ENCODE assay signal across 20 cellular contexts in the genomic region with DNA sequence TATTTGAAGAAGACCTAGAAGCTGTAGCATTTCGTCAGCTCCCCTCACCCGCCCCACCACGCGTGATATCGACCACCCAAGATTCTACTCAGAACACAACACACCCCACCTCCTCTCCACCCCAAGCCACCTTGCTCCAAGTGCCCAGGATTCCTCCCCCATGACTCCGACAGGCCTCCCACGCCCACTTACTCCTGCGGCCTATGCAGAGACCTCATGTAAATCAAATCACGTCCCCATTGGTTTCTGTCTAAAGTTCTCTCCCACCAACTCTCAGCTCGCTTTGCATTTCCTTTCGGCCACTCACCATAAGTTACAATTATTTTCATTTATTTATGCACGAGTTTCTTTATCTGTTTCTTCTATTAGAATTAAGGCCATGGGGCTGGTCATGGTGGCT. TPM values are rescaled to one million over a fixed set of nuclear protein-coding genes. Genes with fewer than 3 reads are reported as not detected.
DNase-seq lines count a peak whose midpoint lies in the region; ATAC-seq and TF ChIP-seq lines count a peak whose summit lies in the region.
"Had no signal": no experiment of that assay in that cellular context is flagged by ENCODE, and none has a peak within 500 bp of the region (broad histone marks: within the 10 kb centered on the region; RNA-seq: fewer than 3 reads in every experiment).

No MANE protein-coding gene starts in this region.

- peaks cover under 1% of the 10 kb centered on the region for H3K27me3 Mint-ChIP-seq in glutamatergic neuron (ENCODE audit: unreplicated experiment)

- DNase-seq in right cardiac atrium: peak in 2 of 3 donors; percentile 3 to 4
- DNase-seq in heart right ventricle: no peak
- peak; percentile 55 for DNase-seq in Karpas-422
- no peak for DNase-seq in glutamatergic neuron
- no peak for DNase-seq in activated CD4-positive, alpha-beta T cell treated with anti-CD3 and anti-CD28 coated beads, Interleukin-2, amount 50 U/mL, for 48 hours
- no peak for DNase-seq in cerebellum (ENCODE audit: low spot score)
- DNase-seq: 8988T; CD4-positive, alpha-beta memory T cell; DMS153; DMS79; GDM1; GOT3; H9 had no signal

- H3K79me2 ChIP-seq in Karpas-422 (ENCODE audit: low read length): no peaks in the 10 kb centered on the region

- H2AFZ ChIP-seq in Karpas-422 (ENCODE audit: low read length): no peak overlapping the region

- 82% methylated on average over 12 of the region's 12 CpGs for WGBS in right cardiac atrium
- WGBS in heart right ventricle, 2 donors: 85 to 88% methylated on average over 12 of the region's 12 CpGs

- no peaks in the 10 kb centered on the region for H3K27me3 ChIP-seq in right cardiac atrium (ENCODE audit: control insufficient read depth, insufficient read depth)
- no peaks in the 10 kb centered on the region for H3K27me3 ChIP-seq in heart right ventricle
- no peaks in the 10 kb centered on the region for H3K27me3 ChIP-seq in Karpas-422 (ENCODE audit: low read length)
- H3K27me3 ChIP-seq: BLaER1 had no signal

- TF ChIP-seq CTCF in heart right ventricle (IDR thresholded peaks at IDR 0.05) (no peak), glutamatergic neuron (IDR thresholded peaks at IDR 0.05; ENCODE audit: partially characterized antibody, unreplicated experiment) (no peak)

- H3K9me2 ChIP-seq in Karpas-422 (replicated peaks; ENCODE audit: insufficient read depth, low read length): no peaks in the 10 kb centered on the region

- H3K9me3 ChIP-seq in right cardiac atrium (ENCODE audit: control insufficient read depth, low read length) (no peaks in the 10 kb centered on the region), heart right ventricle (no peaks in the 10 kb centered on the region), Karpas-422 (ENCODE audit: low read length) (no peaks in the 10 kb centered on the region)
- H3K9me3 ChIP-seq: BLaER1 had no signal

- H3K4me1 Mint-ChIP-seq in glutamatergic neuron (ENCODE audit: low read depth, unreplicated experiment): no peaks in the 10 kb centered on the region
- H3K4me1 Mint-ChIP-seq: CD14-positive monocyte; CD4-positive, alpha-beta memory T cell had no signal

- no peak overlapping the region for H3K4me3 Mint-ChIP-seq in glutamatergic neuron (ENCODE audit: unreplicated experiment)
- H3K4me3 Mint-ChIP-seq: CD14-positive monocyte; CD4-positive, alpha-beta memory T cell; H9 had no signal

- H3K27ac ChIP-seq in right cardiac atrium (ENCODE audit: low read length) (no peak overlapping the region), heart right ventricle (no peak overlapping the region), Karpas-422 (ENCODE audit: low read length) (no peak overlapping the region)
- H3K27ac ChIP-seq: BLaER1 had no signal

- peak overlapping the region; percentile 23 for H3K27ac Mint-ChIP-seq in glutamatergic neuron (ENCODE audit: unreplicated experiment)
- H3K27ac Mint-ChIP-seq: CD14-positive monocyte, H9 had no signal

- H3K9ac ChIP-seq in Karpas-422 (ENCODE audit: low read length): no peak overlapping the region
- H3K9ac ChIP-seq: BLaER1 had no signal

- H3K36me3 ChIP-seq in heart right ventricle (no peaks in the 10 kb centered on the region), Karpas-422 (ENCODE audit: insufficient read depth, low read length) (no peaks in the 10 kb centered on the region)
- H3K36me3 ChIP-seq: BLaER1 had no signal

- H3K4me3 ChIP-seq in right cardiac atrium (ENCODE audit: low read length): no peak overlapping the region
- no peak overlapping the region for H3K4me3 ChIP-seq in heart right ventricle
- H3K4me3 ChIP-seq in Karpas-422 (ENCODE audit: low read length): no peak overlapping the region
- H3K4me3 ChIP-seq: BLaER1 had no signal

- intact Hi-C loops in right cardiac atrium (cut with DNase I) (no loop called here), heart right ventricle (cut with DNase I) (loop anchor here in 1 of 10 donors (10.0 kb wide), 1 partner anchor 82 kb away; no protein-coding TSS in a partner anchor)

- H3K4me1 ChIP-seq in right cardiac atrium (ENCODE audit: control insufficient read depth, insufficient read depth, low read length): no peaks in the 10 kb centered on the region
- no peaks in the 10 kb centered on the region for H3K4me1 ChIP-seq in heart right ventricle
- H3K4me1 ChIP-seq in Karpas-422 (ENCODE audit: low read length): peaks cover 5% of the 10 kb centered on the region
- H3K4me1 ChIP-seq: BLaER1 had no signal

- ATAC-seq in right cardiac atrium (no peak), heart right ventricle (no peak), GM21619 (IDR thresholded peaks at IDR 0.05; ENCODE audit: unreplicated experiment) (no peak), HG02678 (IDR thresholded peaks at IDR 0.05; ENCODE audit: unreplicated experiment) (no peak)

- no peaks in the 10 kb centered on the region for H4K20me1 ChIP-seq in Karpas-422 (ENCODE audit: insufficient read depth, low read depth, low read length)
- H4K20me1 ChIP-seq: BLaER1 had no signal

- no peaks in the 10 kb centered on the region for H3K9me3 Mint-ChIP-seq in glutamatergic neuron (ENCODE audit: unreplicated experiment)
- H3K9me3 Mint-ChIP-seq: CD14-positive monocyte; CD4-positive, alpha-beta memory T cell; H9 had no signal

- no peak overlapping the region for H3K4me2 ChIP-seq in Karpas-422 (ENCODE audit: low read depth, low read length, poor library complexity, severe bottlenecking)
- H3K4me2 ChIP-seq: BLaER1 had no signal

- H3K36me3 Mint-ChIP-seq in glutamatergic neuron (ENCODE audit: unreplicated experiment): no peaks in the 10 kb centered on the region
- H3K36me3 Mint-ChIP-seq: CD14-positive monocyte; CD4-positive, alpha-beta memory T cell had no signal

RNA-seq across cellular contexts. Expression of a gene that starts 11.0 kb away (rescaled TPM):
- total RNA-seq in right cardiac atrium: under 1 TPM; 0.20 to 0.31 (median 0.26) TPM
- 0.45 TPM for polyA plus RNA-seq in right cardiac atrium
- total RNA-seq in heart right ventricle: under 1 TPM in 4 of 10 donors, not detected in 6; 0.17 to 0.24 (median 0.20) TPM
- under 1 TPM in 1 of 2 donors, not detected in 1; 0.10 TPM for polyA plus RNA-seq in heart right ventricle
- not detected in 2 replicates for total RNA-seq in Karpas-422 (2014; rRNA removed; shearing (Covaris generic); ENCODE audit: low replicate concordance)
- total RNA-seq in glutamatergic neuron (ENCODE audit: unreplicated experiment): 19.2 TPM
- 6.4 TPM for total RNA-seq in cerebellum
- total RNA-seq: CD4-positive, alpha-beta memory T cell; Daoy had no signal
- polyA plus RNA-seq: AG04450; CD14-positive monocyte; CD4-positive, alpha-beta memory T cell had no signal

RNA-seq across cellular contexts. Expression of a gene that starts 13.7 kb away (rescaled TPM):
- total RNA-seq in right cardiac atrium (10 to 100 TPM; 48.0 to 65.3 (median 50.5) TPM), heart right ventricle (10 to 100 TPM; 38.3 to 75.0 (median 51.9) TPM), glutamatergic neuron (ENCODE audit: unreplicated experiment) (115 TPM), cerebellum (28.1 TPM)
- polyA plus RNA-seq in right cardiac atrium (56.1 TPM), heart right ventricle (100 to 1,000 TPM in 1 of 2 donors, 10 to 100 TPM in 1; 54.9 to 168 TPM)
- total RNA-seq in Karpas-422 (2014; rRNA removed; shearing (Covaris generic); ENCODE audit: low replicate concordance): 145 and 154 TPM in 2 replicates

RNA-seq across cellular contexts. Expression of a gene that starts 14.2 kb away (rescaled TPM):
- total RNA-seq in right cardiac atrium: 10 to 100 TPM; 10.5 to 22.9 (median 21.9) TPM
- 12.0 TPM for polyA plus RNA-seq in right cardiac atrium
- total RNA-seq in heart right ventricle: 10 to 100 TPM in 5 of 10 donors, 1 to 10 TPM in 5; 5.3 to 44.4 (median 9.1) TPM
- polyA plus RNA-seq in heart right ventricle: 10 to 100 TPM in 1 of 2 donors, 1 to 10 TPM in 1; 8.6 to 35.9 TPM
- total RNA-seq in Karpas-422 (2014; rRNA removed; shearing (Covaris generic); ENCODE audit: low replicate concordance): not detected in 2 replicates
- total RNA-seq in glutamatergic neuron (ENCODE audit: unreplicated experiment): 11.4 TPM
- 5.2 TPM for total RNA-seq in cerebellum
- total RNA-seq: HT-29 had no signal

RNA-seq across cellular contexts. Expression of a gene that starts 24.7 kb away (rescaled TPM):
- total RNA-seq in right cardiac atrium (under 1 TPM in 2 of 4 donors, not detected in 2; 0.25 to 0.47 TPM), heart right ventricle (under 1 TPM in 3 of 10 donors, not detected in 7; 0.45 to 0.57 (median 0.49) TPM), glutamatergic neuron (ENCODE audit: unreplicated experiment) (61.3 TPM), cerebellum (36.8 TPM)
- polyA plus RNA-seq in right cardiac atrium (0.23 TPM), heart right ventricle (under 1 TPM; 0.06 to 0.44 TPM)
- 0.34 and 6.6 TPM in 2 replicates for total RNA-seq in Karpas-422 (2014; rRNA removed; shearing (Covaris generic); ENCODE audit: low replicate concordance)
- polyA plus RNA-seq: CD14-positive monocyte; CD4-positive, alpha-beta memory T cell had no signal

RNA-seq across cellular contexts. Expression of a gene that starts 33.6 kb away (rescaled TPM):
- total RNA-seq in right cardiac atrium (1 to 10 TPM; 2.0 to 3.8 (median 2.2) TPM), heart right ventricle (1 to 10 TPM in 8 of 10 donors, under 1 TPM in 2; 0.81 to 5.3 (median 1.6) TPM), glutamatergic neuron (ENCODE audit: unreplicated experiment) (1.9 TPM), cerebellum (0.64 TPM)
- polyA plus RNA-seq in right cardiac atrium (1.6 TPM), heart right ventricle (10 to 100 TPM in 1 of 2 donors, 1 to 10 TPM in 1; 3.9 to 10.8 TPM)
- 0.78 and 1.1 TPM in 2 replicates for total RNA-seq in Karpas-422 (2014; rRNA removed; shearing (Covaris generic); ENCODE audit: low replicate concordance)

Comparison
In these comparisons a context has a peak if more than half of its experiments do, and no peak if none do; other contexts are left out.
1. DNase-seq: peak in right cardiac atrium (2 of 3) and Karpas-422 (single experiment); none in heart right ventricle (0 of 2), glutamatergic neuron (single experiment), activated CD4-positive, alpha-beta T cell treated with anti-CD3 and anti-CD28 coated beads, Interleukin-2, amount 50 U/mL, for 48 hours (0 of 2) and cerebellum (single experiment).